ENCODE assay signal across 12 cellular contexts in genomic region chr4:168028568-168028967, GRCh38.
DNase-seq lines count a peak whose midpoint lies in the region; ATAC-seq, FAIRE-seq and TF ChIP-seq lines count a peak whose summit lies in the region.
"Had no signal": no experiment of that assay in that cellular context is flagged by ENCODE, and none has a peak within 500 bp of the region (broad histone marks: within the 10 kb centered on the region; RNA-seq: fewer than 3 reads in every experiment).

No MANE protein-coding gene starts in this region.

- no peak for FAIRE-seq in A549 (lab: Jason Lieb, UNC)

- H3F3A ChIP-seq in GM23248 (ENCODE audit: insufficient read depth): no peaks in the 10 kb centered on the region

- TF ChIP-seq CTCF in A549 (IDR thresholded peaks at IDR 0.05) (peak; percentile 31), Panc1 (IDR thresholded peaks at IDR 0.05) (peak; percentile 10; the same call in 1 of the 2 replicates), fibroblast of mammary gland (conservative IDR thresholded peaks at IDR 0.05; ENCODE audit: control insufficient read depth, insufficient read depth, low read depth, low read length) (peak; percentile 24)

- DNase-seq in A549 (ENCODE audit: low read depth in 1 of 2, low spot score in 1 of 2): peak; percentile 6 to 37
- peak; percentile 56 for DNase-seq in GM23248
- DNase-seq in Panc1 (ENCODE audit: low read depth, low spot score): no peak
- DNase-seq in fibroblast of mammary gland (ENCODE audit: low read depth): peak; percentile 36
- no peak for DNase-seq in middle frontal gyrus (ENCODE audit: extremely low spot score, low spot score)
- DNase-seq: activated CD4-positive, alpha-beta T cell treated with anti-CD3 and anti-CD28 coated beads for 4 hours; caudate nucleus; left cardiac atrium had no signal

- no peak overlapping the region for H3K4me3 Mint-ChIP-seq in activated T-helper 17 cell treated with anti-CD3 and anti-CD28 coated beads, Interleukin-2, amount 50 U/mL, for 72 hours
- H3K4me3 Mint-ChIP-seq: CD14-positive monocyte had no signal

- H3K4me2 ChIP-seq in A549 (no peak overlapping the region), GM23248 (ENCODE audit: unreplicated experiment) (no peak overlapping the region)

- ATAC-seq in A549 (peak in 1 of 2 experiments; percentile 56; a peak in 3 of 6 replicates), Panc1 (no peak), GM18498 (IDR thresholded peaks at IDR 0.05; ENCODE audit: unreplicated experiment) (no peak), GM21360 (IDR thresholded peaks at IDR 0.05; ENCODE audit: unreplicated experiment) (no peak)
- ATAC-seq in activated T-helper 17 cell treated with anti-CD3 and anti-CD28 coated beads, Interleukin-2, amount 50 U/mL, for 72 hours (replicated peaks): no peak
- ATAC-seq: left cardiac atrium had no signal

- no peak overlapping the region for H3K9ac ChIP-seq in GM23248

- no peaks in the 10 kb centered on the region for H3K9me3 ChIP-seq in A549
- H3K9me3 ChIP-seq in GM23248 (ENCODE audit: low read depth): no peaks in the 10 kb centered on the region
- H3K9me3 ChIP-seq in Panc1 (ENCODE audit: control insufficient read depth, insufficient read depth, low read depth, low read length): no peaks in the 10 kb centered on the region

- CTCF ChIA-PET in A549 (lab: Yijun Ruan, JAX) (interaction anchor here (0.7 kb wide), 1 partner anchor 73 kb away, joined by 3 read pairs; no protein-coding TSS in a partner anchor), Panc1 (lab: Charles Lee) (no interaction called here)

- TF ChIP-seq POLR2A in A549 (IDR thresholded peaks at IDR 0.05; ENCODE audit: low read length): no peak

- H3K36me3 Mint-ChIP-seq in activated T-helper 17 cell treated with anti-CD3 and anti-CD28 coated beads, Interleukin-2, amount 50 U/mL, for 72 hours (ENCODE audit: low read depth): no peaks in the 10 kb centered on the region
- H3K36me3 Mint-ChIP-seq: CD14-positive monocyte had no signal

- no peak overlapping the region for H3K27ac ChIP-seq in A549
- H3K27ac ChIP-seq in GM23248: no peak overlapping the region
- no peak overlapping the region for H3K27ac ChIP-seq in Panc1 (ENCODE audit: low read length)

- no peak overlapping the region for H2AFZ ChIP-seq in GM23248

- 62% methylated on average over 2 of the region's 2 CpGs for WGBS in A549 (ENCODE audit: missing lambda C conversion rate)
- 9 to 18% methylated on average over 2 of the region's 2 CpGs for WGBS in GM23248 (ENCODE audit: low coverage in 1 of 2, low lambda C conversion rate in 2 of 2, missing lambda C conversion rate in 2 of 2), 2 experiments

- no peaks in the 10 kb centered on the region for H3K9me2 ChIP-seq in GM23248 (ENCODE audit: insufficient read depth)

- in situ Hi-C loops in GM23248 (cut with MboI) (no loop called here), Panc1 (cut with HindIII; ENCODE audit: low pct_unique_long_range_greater_than_20kb, low sequenced_read_pairs) (no loop called here)

- no peaks in the 10 kb centered on the region for H3K36me3 ChIP-seq in GM23248 (ENCODE audit: low read depth)
- no peaks in the 10 kb centered on the region for H3K36me3 ChIP-seq in Panc1 (ENCODE audit: control insufficient read depth, insufficient read depth, low read length)

- H3K9me3 Mint-ChIP-seq in activated T-helper 17 cell treated with anti-CD3 and anti-CD28 coated beads, Interleukin-2, amount 50 U/mL, for 72 hours: peaks cover 12% of the 10 kb centered on the region

- TF ChIP-seq EP300 in A549 (IDR thresholded peaks at IDR 0.05): no peak

- intact Hi-C loops in Panc1 (cut with micrococcal nuclease; ENCODE audit: unreplicated experiment): no loop called here

- POLR2A ChIA-PET in A549 (lab: Yijun Ruan, JAX): no interaction called here
- POLR2A ChIA-PET in Panc1 (lab: Charles Lee): no interaction called here

- no peaks in the 10 kb centered on the region for H4K20me1 ChIP-seq in GM23248 (ENCODE audit: insufficient read depth)

- BruUV-seq in Panc1 (replicated peaks; lab: Mats Ljungman, UMichigan): no TSS peak

- H3K4me3 ChIP-seq in A549 (no peak overlapping the region), GM23248 (no peak overlapping the region), Panc1 (ENCODE audit: low read depth in 2 of 2, low read length in 2 of 2) (no peak overlapping the region), fibroblast of mammary gland (ENCODE audit: control insufficient read depth, low read depth, low read length) (no peak overlapping the region)

- H3K27me3 ChIP-seq in GM23248 (replicated peaks; ENCODE audit: insufficient read depth) (no peaks in the 10 kb centered on the region), Panc1 (ENCODE audit: control insufficient read depth, insufficient read depth, low read length) (no peaks in the 10 kb centered on the region)

- TF ChIP-seq RAD21 in A549 (conservative IDR thresholded peaks at IDR 0.05 in 1 of 2, IDR thresholded peaks at IDR 0.05 in 1 of 2): peak; percentile 38 to 53; a peak in 3 of 5 replicates

- H3K27me3 Mint-ChIP-seq in activated T-helper 17 cell treated with anti-CD3 and anti-CD28 coated beads, Interleukin-2, amount 50 U/mL, for 72 hours: no peaks in the 10 kb centered on the region

- H3K79me2 ChIP-seq in GM23248 (ENCODE audit: insufficient read depth): no peaks in the 10 kb centered on the region

- no peaks in the 10 kb centered on the region for H3K4me1 Mint-ChIP-seq in activated T-helper 17 cell treated with anti-CD3 and anti-CD28 coated beads, Interleukin-2, amount 50 U/mL, for 72 hours
- H3K4me1 Mint-ChIP-seq: CD14-positive monocyte had no signal

- H3K27ac Mint-ChIP-seq in activated T-helper 17 cell treated with anti-CD3 and anti-CD28 coated beads, Interleukin-2, amount 50 U/mL, for 72 hours: no peak overlapping the region
- H3K27ac Mint-ChIP-seq: CD14-positive monocyte had no signal

- H3K4me1 ChIP-seq in A549: no peaks in the 10 kb centered on the region
- H3K4me1 ChIP-seq in GM23248 (ENCODE audit: insufficient read depth): no peaks in the 10 kb centered on the region
- H3K4me1 ChIP-seq in Panc1 (ENCODE audit: control insufficient read depth, insufficient read depth, low read length): no peaks in the 10 kb centered on the region

TF ChIP-seq in A549, 52 proteins besides CTCF, POLR2A, EP300 and RAD21:
- TF ChIP-seq TFCP2L1 (CRISPR knock-in tag; IDR thresholded peaks at IDR 0.05) (no peak), MAFK (IDR thresholded peaks at IDR 0.05; ENCODE audit: partially characterized antibody) (peak; percentile 6), SMC3 (IDR thresholded peaks at IDR 0.05) (0 out of 3 replicates have a peak, but pooled peaks have one; percentile 20)

Comparison
In these comparisons a context has a peak if more than half of its experiments do, and no peak if none do; other contexts are left out.
1. DNase-seq: peak in A549 (2 of 2), GM23248 (single experiment) and fibroblast of mammary gland (single experiment); none in Panc1 (single experiment) and middle frontal gyrus (single experiment).
2. Peak in every context shown above with its lines, with median percentiles within 50 percentile points of each other: CTCF ChIP-seq.